In the genomic region with DNA sequence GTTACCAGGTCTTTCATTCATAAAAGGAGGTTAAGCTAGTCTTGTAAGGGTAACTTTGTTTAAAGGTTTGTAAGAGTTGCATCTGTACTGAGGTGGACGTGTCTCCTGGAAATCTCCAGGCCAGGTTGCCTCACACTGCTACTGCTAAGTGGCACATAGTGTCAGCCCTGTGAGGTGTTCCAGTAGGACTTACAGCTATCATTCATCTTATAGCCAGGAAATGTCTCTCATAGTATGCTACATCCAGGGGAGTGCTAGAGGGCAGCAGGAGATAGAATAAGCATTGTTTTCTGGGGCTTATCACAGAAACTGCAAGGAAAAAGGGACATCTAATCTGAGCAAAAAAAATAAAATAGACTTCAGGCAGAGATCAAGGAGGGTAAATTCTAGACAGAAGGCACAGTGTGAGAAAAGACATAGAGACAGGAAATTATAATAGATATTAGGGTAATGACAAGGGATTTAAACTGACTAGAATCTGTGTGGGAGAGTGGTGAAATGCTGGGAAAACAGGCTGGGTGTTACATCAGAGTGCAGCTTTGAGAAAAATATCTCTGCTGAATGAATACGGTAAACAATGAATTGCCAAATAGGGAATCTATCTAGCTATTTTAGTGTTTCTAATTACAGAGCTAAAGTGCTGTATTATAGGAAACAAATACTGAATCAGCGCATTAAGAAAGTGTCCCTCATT, we compare ENCODE assay signal across 18 cellular contexts.
A peak's percentile ranks its signal among the peaks of the same experiment; 100 is the strongest.
DNase-seq lines count a peak whose midpoint lies in the region; ATAC-seq, FAIRE-seq and TF ChIP-seq lines count a peak whose summit lies in the region.
"Had no signal": no experiment of that assay in that cellular context is flagged by ENCODE, and none has a peak within 500 bp of the region (broad histone marks: within the 10 kb centered on the region; RNA-seq: fewer than 3 reads in every experiment).

No MANE protein-coding gene starts in this region.

- H3K27ac ChIP-seq in gastrocnemius medialis, result no peak overlapping the region

- DNase-seq in Right ventricle myocardium superior (no peak), cardiac septum (ENCODE audit: low spot score) (no peak), bronchial epithelial cell (ENCODE audit: low read depth) (peak; percentile 8), iris pigment epithelial cell (ENCODE audit: low read depth) (peak; percentile 42), MV-4-11 (lab: John Stamatoyannopoulos, UW) (no peak), T-helper 2 cell (no peak), gastrocnemius medialis (no peak)
- DNase-seq in stimulated activated naive B cell treated with anti-CD40 and anti-IgM and Interleukin-4, amounts not matched to agents 10 μg/mL and 1 μg/mL and 100 μg/mL, for 72 hours, result no peak
- DNase-seq: activated CD4-positive, alpha-beta T cell treated with anti-CD3 and anti-CD28 coated beads for 4 hours; activated T-cell treated with anti-CD3 and anti-CD28 coated beads, Interleukin-2, amount 50 U/mL, for 72 hours; AML-193; effector memory CD8-positive, alpha-beta T cell; NCI-H1092 treated with DMSO at 0.1 percent for 48 hours; NCI-H526; posterior cingulate gyrus; stimulated activated CD4-positive, alpha-beta T cell treated with anti-CD3 and anti-CD28 coated beads, Interleukin-2, amount 100 ng/mL, for 24 hours had no signal

- H3K4me3 ChIP-seq in bronchial epithelial cell (ENCODE audit: low read depth, low read length) (no peak overlapping the region), gastrocnemius medialis (no peak overlapping the region)
- H3K4me3 ChIP-seq: HAP-1 had no signal

- H3K36me3 Mint-ChIP-seq in stimulated activated naive B cell treated with anti-CD40 and anti-IgM and Interleukin-4, amounts not matched to agents 10 μg/mL and 1 μg/mL and 100 μg/mL, for 72 hours, result peaks cover 4 to 8% of the 10 kb centered on the region in 2 donors

- H3K36me3 ChIP-seq in bronchial epithelial cell (ENCODE audit: control insufficient read depth, insufficient read depth, low read length), result no peaks in the 10 kb centered on the region
- H3K36me3 ChIP-seq in gastrocnemius medialis, result no peaks in the 10 kb centered on the region
- H3K36me3 ChIP-seq: HAP-1 had no signal

- intact Hi-C loops in Right ventricle myocardium superior (cut with DNase I), result no loop called here
- intact Hi-C loops in cardiac septum (cut with DNase I), result no loop called here
- intact Hi-C loops in gastrocnemius medialis (cut with DNase I; ENCODE audit: low total_unique reads), result no loop called here

- no peaks in the 10 kb centered on the region for H3K27me3 Mint-ChIP-seq in stimulated activated naive B cell treated with anti-CD40 and anti-IgM and Interleukin-4, amounts not matched to agents 10 μg/mL and 1 μg/mL and 100 μg/mL, for 72 hours
- H3K27me3 Mint-ChIP-seq: effector memory CD8-positive, alpha-beta T cell had no signal

- no peaks in the 10 kb centered on the region for H3K4me1 Mint-ChIP-seq in stimulated activated naive B cell treated with anti-CD40 and anti-IgM and Interleukin-4, amounts not matched to agents 10 μg/mL and 1 μg/mL and 100 μg/mL, for 72 hours

- ATAC-seq in Right ventricle myocardium superior (ENCODE audit: poor library complexity), result peak; percentile 78
- ATAC-seq in stimulated activated naive B cell treated with anti-CD40 and anti-IgM and Interleukin-4, amounts not matched to agents 10 μg/mL and 1 μg/mL and 100 μg/mL, for 72 hours (replicated peaks), result no peak
- ATAC-seq in gastrocnemius medialis, result no peak
- ATAC-seq: activated T-cell treated with anti-CD3 and anti-CD28 coated beads, Interleukin-2, amount 50 U/mL, for 72 hours; effector memory CD8-positive, alpha-beta T cell had no signal

- no peak for TF ChIP-seq POLR2A in gastrocnemius medialis (IDR thresholded peaks at IDR 0.05)

- H3K9me3 ChIP-seq in gastrocnemius medialis, result no peaks in the 10 kb centered on the region
- H3K9me3 ChIP-seq: HAP-1 had no signal

- in situ Hi-C loops in gastrocnemius medialis (cut with MboI; ENCODE audit: low sequenced_read_pairs in 4 of 4), result no loop called here

- H3K4me1 ChIP-seq in gastrocnemius medialis, result no peaks in the 10 kb centered on the region
- H3K4me1 ChIP-seq: HAP-1 had no signal

- H3K4me3 Mint-ChIP-seq in stimulated activated naive B cell treated with anti-CD40 and anti-IgM and Interleukin-4, amounts not matched to agents 10 μg/mL and 1 μg/mL and 100 μg/mL, for 72 hours, result no peak overlapping the region
- H3K4me3 Mint-ChIP-seq: activated T-cell treated with anti-CD3 and anti-CD28 coated beads, Interleukin-2, amount 50 U/mL, for 72 hours; effector memory CD8-positive, alpha-beta T cell had no signal

- TF ChIP-seq CTCF in bronchial epithelial cell (IDR thresholded peaks at IDR 0.05; ENCODE audit: insufficient read depth, low read length, severe bottlenecking) (no peak), gastrocnemius medialis (IDR thresholded peaks at IDR 0.05 in 4 of 5, conservative IDR thresholded peaks at IDR 0.05 in 1 of 5) (no peak)

- no peak for FAIRE-seq in bronchial epithelial cell (lab: Jason Lieb, UNC)
- FAIRE-seq: astrocyte had no signal

- H3K27me3 ChIP-seq in bronchial epithelial cell (ENCODE audit: control insufficient read depth, insufficient read depth, low read length), result no peaks in the 10 kb centered on the region
- no peaks in the 10 kb centered on the region for H3K27me3 ChIP-seq in gastrocnemius medialis

- H3K9me3 Mint-ChIP-seq in stimulated activated naive B cell treated with anti-CD40 and anti-IgM and Interleukin-4, amounts not matched to agents 10 μg/mL and 1 μg/mL and 100 μg/mL, for 72 hours, result peaks cover 0 to 6% of the 10 kb centered on the region in 2 donors
- H3K9me3 Mint-ChIP-seq: activated T-cell treated with anti-CD3 and anti-CD28 coated beads, Interleukin-2, amount 50 U/mL, for 72 hours; effector memory CD8-positive, alpha-beta T cell had no signal

- H3K27ac Mint-ChIP-seq in stimulated activated naive B cell treated with anti-CD40 and anti-IgM and Interleukin-4, amounts not matched to agents 10 μg/mL and 1 μg/mL and 100 μg/mL, for 72 hours, result no peak overlapping the region
- H3K27ac Mint-ChIP-seq: activated T-cell treated with anti-CD3 and anti-CD28 coated beads, Interleukin-2, amount 50 U/mL, for 72 hours; effector memory CD8-positive, alpha-beta T cell had no signal

Comparison
In these comparisons a context has a peak if more than half of its experiments do, and no peak if none do; other contexts are left out.
1. DNase-seq: peak in bronchial epithelial cell (single experiment) and iris pigment epithelial cell (single experiment); none in Right ventricle myocardium superior (single experiment), cardiac septum (single experiment), MV-4-11 (single experiment), T-helper 2 cell (0 of 5), stimulated activated naive B cell treated with anti-CD40 and anti-IgM and Interleukin-4, amounts not matched to agents 10 μg/mL and 1 μg/mL and 100 μg/mL, for 72 hours (single experiment) and gastrocnemius medialis (0 of 2).